Comparison of ENCODE assay signal across 1 cellular context in the genomic region with DNA sequence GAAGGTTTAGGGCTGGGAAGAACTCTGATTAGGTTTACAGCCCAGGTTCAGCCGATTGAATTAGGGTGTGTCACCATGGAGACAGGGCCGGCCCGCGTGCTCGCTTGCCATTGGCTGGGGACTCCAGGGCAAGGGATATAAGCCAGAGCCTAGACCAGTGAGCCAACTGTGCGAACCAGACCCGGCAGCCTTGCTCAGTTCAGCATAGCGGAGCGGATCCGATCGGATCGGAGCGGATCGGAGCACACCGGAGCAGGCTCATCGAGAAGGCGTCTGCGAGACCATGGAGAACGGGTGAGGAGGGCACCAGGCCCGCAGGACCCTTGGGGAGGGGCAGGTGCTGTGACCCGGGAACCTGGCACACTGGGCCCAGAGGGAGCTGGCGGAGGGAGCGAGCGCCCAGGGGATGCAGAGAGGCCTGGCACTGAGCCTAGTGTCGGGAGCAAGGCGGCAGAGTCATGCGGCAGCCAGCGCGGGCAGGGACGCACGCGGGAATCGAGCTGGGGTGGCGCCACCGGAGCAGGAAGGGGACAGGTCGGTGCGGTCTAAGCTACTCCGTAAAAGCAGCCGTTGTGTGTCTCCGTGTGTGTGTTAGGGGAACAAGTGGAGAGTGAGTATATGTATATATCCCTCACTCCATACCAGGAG.
A peak's percentile ranks its signal among the peaks of the same experiment; 100 is the strongest.
TF ChIP-seq lines count a peak whose summit lies in the region.

A gene (plus strand): TSS at position 165 of the 648 bp plus-strand sequence. CDS start 119 bp downstream, at position 284.

TF ChIP-seq in K562, 482 proteins besides CTCF, POLR2A, EP300 and RAD21 (continued from another document and continues in another):
- TF ChIP-seq, protein P1, sequence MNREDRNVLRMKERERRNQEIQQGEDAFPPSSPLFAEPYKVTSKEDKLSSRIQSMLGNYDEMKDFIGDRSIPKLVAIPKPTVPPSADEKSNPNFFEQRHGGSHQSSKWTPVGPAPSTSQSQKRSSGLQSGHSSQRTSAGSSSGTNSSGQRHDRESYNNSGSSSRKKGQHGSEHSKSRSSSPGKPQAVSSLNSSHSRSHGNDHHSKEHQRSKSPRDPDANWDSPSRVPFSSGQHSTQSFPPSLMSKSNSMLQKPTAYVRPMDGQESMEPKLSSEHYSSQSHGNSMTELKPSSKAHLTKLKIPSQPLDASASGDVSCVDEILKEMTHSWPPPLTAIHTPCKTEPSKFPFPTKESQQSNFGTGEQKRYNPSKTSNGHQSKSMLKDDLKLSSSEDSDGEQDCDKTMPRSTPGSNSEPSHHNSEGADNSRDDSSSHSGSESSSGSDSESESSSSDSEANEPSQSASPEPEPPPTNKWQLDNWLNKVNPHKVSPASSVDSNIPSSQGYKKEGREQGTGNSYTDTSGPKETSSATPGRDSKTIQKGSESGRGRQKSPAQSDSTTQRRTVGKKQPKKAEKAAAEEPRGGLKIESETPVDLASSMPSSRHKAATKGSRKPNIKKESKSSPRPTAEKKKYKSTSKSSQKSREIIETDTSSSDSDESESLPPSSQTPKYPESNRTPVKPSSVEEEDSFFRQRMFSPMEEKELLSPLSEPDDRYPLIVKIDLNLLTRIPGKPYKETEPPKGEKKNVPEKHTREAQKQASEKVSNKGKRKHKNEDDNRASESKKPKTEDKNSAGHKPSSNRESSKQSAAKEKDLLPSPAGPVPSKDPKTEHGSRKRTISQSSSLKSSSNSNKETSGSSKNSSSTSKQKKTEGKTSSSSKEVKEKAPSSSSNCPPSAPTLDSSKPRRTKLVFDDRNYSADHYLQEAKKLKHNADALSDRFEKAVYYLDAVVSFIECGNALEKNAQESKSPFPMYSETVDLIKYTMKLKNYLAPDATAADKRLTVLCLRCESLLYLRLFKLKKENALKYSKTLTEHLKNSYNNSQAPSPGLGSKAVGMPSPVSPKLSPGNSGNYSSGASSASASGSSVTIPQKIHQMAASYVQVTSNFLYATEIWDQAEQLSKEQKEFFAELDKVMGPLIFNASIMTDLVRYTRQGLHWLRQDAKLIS (CRISPR knock-in tag; IDR thresholded peaks at IDR 0.05), result peak; percentile 95
- no peak for TF ChIP-seq PHB (CRISPR knock-in tag; IDR thresholded peaks at IDR 0.05)
- no peak for TF ChIP-seq ZNF583 (CRISPR knock-in tag; IDR thresholded peaks at IDR 0.05)
- TF ChIP-seq, protein P2, sequence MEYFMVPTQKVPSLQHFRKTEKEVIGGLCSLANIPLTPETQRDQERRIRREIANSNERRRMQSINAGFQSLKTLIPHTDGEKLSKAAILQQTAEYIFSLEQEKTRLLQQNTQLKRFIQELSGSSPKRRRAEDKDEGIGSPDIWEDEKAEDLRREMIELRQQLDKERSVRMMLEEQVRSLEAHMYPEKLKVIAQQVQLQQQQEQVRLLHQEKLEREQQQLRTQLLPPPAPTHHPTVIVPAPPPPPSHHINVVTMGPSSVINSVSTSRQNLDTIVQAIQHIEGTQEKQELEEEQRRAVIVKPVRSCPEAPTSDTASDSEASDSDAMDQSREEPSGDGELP (CRISPR knock-in tag; IDR thresholded peaks at IDR 0.05; ENCODE audit: borderline replicate concordance), result peak; percentile 65; the same call in 1 of the 2 replicates
- TF ChIP-seq MYC (IDR thresholded peaks at IDR 0.05; ENCODE audit: low read depth, low read length), result peak; percentile 29; the same call in 1 of the 2 replicates
- TF ChIP-seq MYC (CRISPR knock-in tag; IDR thresholded peaks at IDR 0.05; ENCODE audit: borderline replicate concordance, low read depth), result peak; percentile 48; the same call in 1 of the 2 replicates
- no peak for TF ChIP-seq CBX5 (IDR thresholded peaks at IDR 0.05; ENCODE audit: borderline replicate concordance, low read depth)
- TF ChIP-seq, protein P3, sequence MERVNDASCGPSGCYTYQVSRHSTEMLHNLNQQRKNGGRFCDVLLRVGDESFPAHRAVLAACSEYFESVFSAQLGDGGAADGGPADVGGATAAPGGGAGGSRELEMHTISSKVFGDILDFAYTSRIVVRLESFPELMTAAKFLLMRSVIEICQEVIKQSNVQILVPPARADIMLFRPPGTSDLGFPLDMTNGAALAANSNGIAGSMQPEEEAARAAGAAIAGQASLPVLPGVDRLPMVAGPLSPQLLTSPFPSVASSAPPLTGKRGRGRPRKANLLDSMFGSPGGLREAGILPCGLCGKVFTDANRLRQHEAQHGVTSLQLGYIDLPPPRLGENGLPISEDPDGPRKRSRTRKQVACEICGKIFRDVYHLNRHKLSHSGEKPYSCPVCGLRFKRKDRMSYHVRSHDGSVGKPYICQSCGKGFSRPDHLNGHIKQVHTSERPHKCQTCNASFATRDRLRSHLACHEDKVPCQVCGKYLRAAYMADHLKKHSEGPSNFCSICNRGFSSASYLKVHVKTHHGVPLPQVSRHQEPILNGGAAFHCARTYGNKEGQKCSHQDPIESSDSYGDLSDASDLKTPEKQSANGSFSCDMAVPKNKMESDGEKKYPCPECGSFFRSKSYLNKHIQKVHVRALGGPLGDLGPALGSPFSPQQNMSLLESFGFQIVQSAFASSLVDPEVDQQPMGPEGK (CRISPR knock-in tag; IDR thresholded peaks at IDR 0.05; ENCODE audit: borderline replicate concordance), result no peak
- no peak for TF ChIP-seq POU5F1 (IDR thresholded peaks at IDR 0.05; ENCODE audit: borderline replicate concordance, low read depth, low read length, partially characterized antibody)
- no peak for TF ChIP-seq ZNF766 (CRISPR knock-in tag; conservative IDR thresholded peaks at IDR 0.05)
- TF ChIP-seq KLF1 (tag; IDR thresholded peaks at IDR 0.05), result no peak
- no peak for TF ChIP-seq SP1 (CRISPR knock-in tag; IDR thresholded peaks at IDR 0.05)
- TF ChIP-seq NFIC (IDR thresholded peaks at IDR 0.05), result peak; percentile 81
- no peak for TF ChIP-seq JUNB (CRISPR knock-in tag; conservative IDR thresholded peaks at IDR 0.05)
- TF ChIP-seq NR4A1 (CRISPR knock-in tag; IDR thresholded peaks at IDR 0.05), result no peak
- no peak for TF ChIP-seq NR4A1 (tag; IDR thresholded peaks at IDR 0.05)
- no peak for TF ChIP-seq PPARD (CRISPR knock-in tag; IDR thresholded peaks at IDR 0.05)
- no peak for TF ChIP-seq MCM5 (IDR thresholded peaks at IDR 0.05; ENCODE audit: low read depth)
- peak; percentile 91 for TF ChIP-seq PHF8 (IDR thresholded peaks at IDR 0.05; ENCODE audit: borderline replicate concordance, low read length)
- TF ChIP-seq FOS (IDR thresholded peaks at IDR 0.05; ENCODE audit: extremely low read depth, insufficient read length), result no peak
- TF ChIP-seq ETV1 (tag; conservative IDR thresholded peaks at IDR 0.05; ENCODE audit: low read depth), result no peak
- TF ChIP-seq, protein P4, sequence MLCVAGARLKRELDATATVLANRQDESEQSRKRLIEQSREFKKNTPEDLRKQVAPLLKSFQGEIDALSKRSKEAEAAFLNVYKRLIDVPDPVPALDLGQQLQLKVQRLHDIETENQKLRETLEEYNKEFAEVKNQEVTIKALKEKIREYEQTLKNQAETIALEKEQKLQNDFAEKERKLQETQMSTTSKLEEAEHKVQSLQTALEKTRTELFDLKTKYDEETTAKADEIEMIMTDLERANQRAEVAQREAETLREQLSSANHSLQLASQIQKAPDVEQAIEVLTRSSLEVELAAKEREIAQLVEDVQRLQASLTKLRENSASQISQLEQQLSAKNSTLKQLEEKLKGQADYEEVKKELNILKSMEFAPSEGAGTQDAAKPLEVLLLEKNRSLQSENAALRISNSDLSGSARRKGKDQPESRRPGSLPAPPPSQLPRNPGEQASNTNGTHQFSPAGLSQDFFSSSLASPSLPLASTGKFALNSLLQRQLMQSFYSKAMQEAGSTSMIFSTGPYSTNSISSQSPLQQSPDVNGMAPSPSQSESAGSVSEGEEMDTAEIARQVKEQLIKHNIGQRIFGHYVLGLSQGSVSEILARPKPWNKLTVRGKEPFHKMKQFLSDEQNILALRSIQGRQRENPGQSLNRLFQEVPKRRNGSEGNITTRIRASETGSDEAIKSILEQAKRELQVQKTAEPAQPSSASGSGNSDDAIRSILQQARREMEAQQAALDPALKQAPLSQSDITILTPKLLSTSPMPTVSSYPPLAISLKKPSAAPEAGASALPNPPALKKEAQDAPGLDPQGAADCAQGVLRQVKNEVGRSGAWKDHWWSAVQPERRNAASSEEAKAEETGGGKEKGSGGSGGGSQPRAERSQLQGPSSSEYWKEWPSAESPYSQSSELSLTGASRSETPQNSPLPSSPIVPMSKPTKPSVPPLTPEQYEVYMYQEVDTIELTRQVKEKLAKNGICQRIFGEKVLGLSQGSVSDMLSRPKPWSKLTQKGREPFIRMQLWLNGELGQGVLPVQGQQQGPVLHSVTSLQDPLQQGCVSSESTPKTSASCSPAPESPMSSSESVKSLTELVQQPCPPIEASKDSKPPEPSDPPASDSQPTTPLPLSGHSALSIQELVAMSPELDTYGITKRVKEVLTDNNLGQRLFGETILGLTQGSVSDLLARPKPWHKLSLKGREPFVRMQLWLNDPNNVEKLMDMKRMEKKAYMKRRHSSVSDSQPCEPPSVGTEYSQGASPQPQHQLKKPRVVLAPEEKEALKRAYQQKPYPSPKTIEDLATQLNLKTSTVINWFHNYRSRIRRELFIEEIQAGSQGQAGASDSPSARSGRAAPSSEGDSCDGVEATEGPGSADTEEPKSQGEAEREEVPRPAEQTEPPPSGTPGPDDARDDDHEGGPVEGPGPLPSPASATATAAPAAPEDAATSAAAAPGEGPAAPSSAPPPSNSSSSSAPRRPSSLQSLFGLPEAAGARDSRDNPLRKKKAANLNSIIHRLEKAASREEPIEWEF (CRISPR knock-in tag; IDR thresholded peaks at IDR 0.05), result no peak
- no peak for TF ChIP-seq DIDO1 (tag; IDR thresholded peaks at IDR 0.05; ENCODE audit: low read depth)
- no peak for TF ChIP-seq SPI1 (IDR thresholded peaks at IDR 0.05; ENCODE audit: borderline replicate concordance, low read depth, low read length)
- no peak for TF ChIP-seq HNRNPUL1 (IDR thresholded peaks at IDR 0.05; ENCODE audit: low read length)
- TF ChIP-seq BMI1 (IDR thresholded peaks at IDR 0.05; ENCODE audit: low read length), result no peak
- TF ChIP-seq NRF1 (conservative IDR thresholded peaks at IDR 0.05 in 1 of 2, IDR thresholded peaks at IDR 0.05 in 1 of 2), result peak; percentile 26 to 33; a peak in 3 of 4 replicates
- TF ChIP-seq, protein P5, sequence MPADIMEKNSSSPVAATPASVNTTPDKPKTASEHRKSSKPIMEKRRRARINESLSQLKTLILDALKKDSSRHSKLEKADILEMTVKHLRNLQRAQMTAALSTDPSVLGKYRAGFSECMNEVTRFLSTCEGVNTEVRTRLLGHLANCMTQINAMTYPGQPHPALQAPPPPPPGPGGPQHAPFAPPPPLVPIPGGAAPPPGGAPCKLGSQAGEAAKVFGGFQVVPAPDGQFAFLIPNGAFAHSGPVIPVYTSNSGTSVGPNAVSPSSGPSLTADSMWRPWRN (IDR thresholded peaks at IDR 0.05; ENCODE audit: low read depth), result no peak
- TF ChIP-seq SIN3B (IDR thresholded peaks at IDR 0.05; ENCODE audit: low read depth), result no peak
- TF ChIP-seq CEBPG (CRISPR knock-in tag; IDR thresholded peaks at IDR 0.05), result no peak
- TF ChIP-seq CEBPG (tag; conservative IDR thresholded peaks at IDR 0.05 in 1 of 2, IDR thresholded peaks at IDR 0.05 in 1 of 2), result no peak
- TF ChIP-seq PRMT5 (CRISPR knock-in tag; IDR thresholded peaks at IDR 0.05), result no peak
- TF ChIP-seq, protein P6, sequence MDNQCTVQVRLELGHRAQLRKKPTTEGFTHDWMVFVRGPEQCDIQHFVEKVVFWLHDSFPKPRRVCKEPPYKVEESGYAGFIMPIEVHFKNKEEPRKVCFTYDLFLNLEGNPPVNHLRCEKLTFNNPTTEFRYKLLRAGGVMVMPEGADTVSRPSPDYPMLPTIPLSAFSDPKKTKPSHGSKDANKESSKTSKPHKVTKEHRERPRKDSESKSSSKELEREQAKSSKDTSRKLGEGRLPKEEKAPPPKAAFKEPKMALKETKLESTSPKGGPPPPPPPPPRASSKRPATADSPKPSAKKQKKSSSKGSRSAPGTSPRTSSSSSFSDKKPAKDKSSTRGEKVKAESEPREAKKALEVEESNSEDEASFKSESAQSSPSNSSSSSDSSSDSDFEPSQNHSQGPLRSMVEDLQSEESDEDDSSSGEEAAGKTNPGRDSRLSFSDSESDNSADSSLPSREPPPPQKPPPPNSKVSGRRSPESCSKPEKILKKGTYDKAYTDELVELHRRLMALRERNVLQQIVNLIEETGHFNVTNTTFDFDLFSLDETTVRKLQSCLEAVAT (IDR thresholded peaks at IDR 0.05), result peak; percentile 36 to 54; a peak in 1 of 4 replicates
- no peak for TF ChIP-seq BRF1 (IDR thresholded peaks at IDR 0.05; ENCODE audit: borderline replicate concordance, extremely low read depth, insufficient read length)
- 0 out of 4 replicates have a peak, but pooled peaks of 1 of the 2 experiments have one; percentile 9 for TF ChIP-seq RCOR1 (IDR thresholded peaks at IDR 0.05; ENCODE audit: borderline replicate concordance in 1 of 2, low read depth in 2 of 2, low read length in 2 of 2)
- TF ChIP-seq FIP1L1 (IDR thresholded peaks at IDR 0.05; ENCODE audit: low read depth, low read length, poor library complexity, severe bottlenecking), result peak; percentile 66
- no peak for TF ChIP-seq ZNF146 (CRISPR knock-in tag; IDR thresholded peaks at IDR 0.05; ENCODE audit: unreplicated experiment)
- TF ChIP-seq ZNF75A (CRISPR knock-in tag; IDR thresholded peaks at IDR 0.05), result no peak
- TF ChIP-seq, protein P7, sequence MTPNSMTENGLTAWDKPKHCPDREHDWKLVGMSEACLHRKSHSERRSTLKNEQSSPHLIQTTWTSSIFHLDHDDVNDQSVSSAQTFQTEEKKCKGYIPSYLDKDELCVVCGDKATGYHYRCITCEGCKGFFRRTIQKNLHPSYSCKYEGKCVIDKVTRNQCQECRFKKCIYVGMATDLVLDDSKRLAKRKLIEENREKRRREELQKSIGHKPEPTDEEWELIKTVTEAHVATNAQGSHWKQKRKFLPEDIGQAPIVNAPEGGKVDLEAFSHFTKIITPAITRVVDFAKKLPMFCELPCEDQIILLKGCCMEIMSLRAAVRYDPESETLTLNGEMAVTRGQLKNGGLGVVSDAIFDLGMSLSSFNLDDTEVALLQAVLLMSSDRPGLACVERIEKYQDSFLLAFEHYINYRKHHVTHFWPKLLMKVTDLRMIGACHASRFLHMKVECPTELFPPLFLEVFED (CRISPR knock-in tag; conservative IDR thresholded peaks at IDR 0.05), result no peak
- TF ChIP-seq PTRF (tag; IDR thresholded peaks at IDR 0.05), result no peak
- TF ChIP-seq TAL1 (IDR thresholded peaks at IDR 0.05), result no peak
- no peak for TF ChIP-seq DACH1 (IDR thresholded peaks at IDR 0.05; ENCODE audit: partially characterized antibody)
- TF ChIP-seq, protein P8, sequence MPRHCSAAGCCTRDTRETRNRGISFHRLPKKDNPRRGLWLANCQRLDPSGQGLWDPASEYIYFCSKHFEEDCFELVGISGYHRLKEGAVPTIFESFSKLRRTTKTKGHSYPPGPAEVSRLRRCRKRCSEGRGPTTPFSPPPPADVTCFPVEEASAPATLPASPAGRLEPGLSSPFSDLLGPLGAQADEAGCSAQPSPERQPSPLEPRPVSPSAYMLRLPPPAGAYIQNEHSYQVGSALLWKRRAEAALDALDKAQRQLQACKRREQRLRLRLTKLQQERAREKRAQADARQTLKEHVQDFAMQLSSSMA (CRISPR knock-in tag; IDR thresholded peaks at IDR 0.05), result no peak
- no peak for TF ChIP-seq ASH1L (IDR thresholded peaks at IDR 0.05; ENCODE audit: borderline replicate concordance, low read depth, partially characterized antibody)
- TF ChIP-seq, protein P9, sequence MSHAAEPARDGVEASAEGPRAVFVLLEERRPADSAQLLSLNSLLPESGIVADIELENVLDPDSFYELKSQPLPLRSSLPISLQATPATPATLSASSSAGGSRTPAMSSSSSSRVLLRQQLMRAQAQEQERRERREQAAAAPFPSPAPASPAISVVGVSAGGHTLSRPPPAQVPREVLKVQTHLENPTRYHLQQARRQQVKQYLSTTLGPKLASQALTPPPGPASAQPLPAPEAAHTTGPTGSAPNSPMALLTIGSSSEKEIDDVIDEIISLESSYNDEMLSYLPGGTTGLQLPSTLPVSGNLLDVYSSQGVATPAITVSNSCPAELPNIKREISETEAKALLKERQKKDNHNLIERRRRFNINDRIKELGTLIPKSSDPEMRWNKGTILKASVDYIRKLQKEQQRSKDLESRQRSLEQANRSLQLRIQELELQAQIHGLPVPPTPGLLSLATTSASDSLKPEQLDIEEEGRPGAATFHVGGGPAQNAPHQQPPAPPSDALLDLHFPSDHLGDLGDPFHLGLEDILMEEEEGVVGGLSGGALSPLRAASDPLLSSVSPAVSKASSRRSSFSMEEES (CRISPR knock-in tag; IDR thresholded peaks at IDR 0.05), result no peak
